1 cellular context compared by ENCODE assay signal in the genomic region with DNA sequence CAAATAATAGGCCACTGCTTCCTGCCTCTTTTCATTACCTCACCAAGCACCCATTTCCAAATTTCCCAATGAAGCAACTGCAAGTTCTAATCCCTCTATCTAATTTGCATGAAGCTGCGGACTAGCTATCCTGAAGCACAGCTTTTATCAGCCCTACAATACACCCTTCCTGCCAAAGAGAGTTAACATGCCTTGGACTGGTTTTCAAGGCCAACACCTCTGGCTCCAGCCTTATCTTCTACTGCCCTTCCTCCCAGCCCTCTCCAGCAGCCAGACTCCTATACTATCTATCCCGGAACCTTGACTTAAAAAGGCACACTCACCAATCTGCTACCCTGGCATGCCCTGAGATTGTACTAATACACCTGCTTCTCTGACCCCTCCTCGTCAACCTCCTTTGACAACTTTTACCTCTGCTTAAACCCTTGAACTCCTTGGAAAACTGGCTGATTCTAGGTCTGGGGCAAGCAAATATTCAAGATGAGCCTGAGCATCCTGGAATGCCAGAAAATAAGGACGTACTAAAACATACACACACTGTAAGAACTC.
TF ChIP-seq lines count a peak whose summit lies in the region.

No MANE protein-coding gene starts in this region.

TF ChIP-seq in IMR-90, 13 proteins besides CTCF, POLR2A, EP300 and RAD21:
- no peak for TF ChIP-seq NFE2L2 (IDR thresholded peaks at IDR 0.05; ENCODE audit: low read depth, low read length)
